ENCODE assay signal across 3 cellular contexts in the genomic region with DNA sequence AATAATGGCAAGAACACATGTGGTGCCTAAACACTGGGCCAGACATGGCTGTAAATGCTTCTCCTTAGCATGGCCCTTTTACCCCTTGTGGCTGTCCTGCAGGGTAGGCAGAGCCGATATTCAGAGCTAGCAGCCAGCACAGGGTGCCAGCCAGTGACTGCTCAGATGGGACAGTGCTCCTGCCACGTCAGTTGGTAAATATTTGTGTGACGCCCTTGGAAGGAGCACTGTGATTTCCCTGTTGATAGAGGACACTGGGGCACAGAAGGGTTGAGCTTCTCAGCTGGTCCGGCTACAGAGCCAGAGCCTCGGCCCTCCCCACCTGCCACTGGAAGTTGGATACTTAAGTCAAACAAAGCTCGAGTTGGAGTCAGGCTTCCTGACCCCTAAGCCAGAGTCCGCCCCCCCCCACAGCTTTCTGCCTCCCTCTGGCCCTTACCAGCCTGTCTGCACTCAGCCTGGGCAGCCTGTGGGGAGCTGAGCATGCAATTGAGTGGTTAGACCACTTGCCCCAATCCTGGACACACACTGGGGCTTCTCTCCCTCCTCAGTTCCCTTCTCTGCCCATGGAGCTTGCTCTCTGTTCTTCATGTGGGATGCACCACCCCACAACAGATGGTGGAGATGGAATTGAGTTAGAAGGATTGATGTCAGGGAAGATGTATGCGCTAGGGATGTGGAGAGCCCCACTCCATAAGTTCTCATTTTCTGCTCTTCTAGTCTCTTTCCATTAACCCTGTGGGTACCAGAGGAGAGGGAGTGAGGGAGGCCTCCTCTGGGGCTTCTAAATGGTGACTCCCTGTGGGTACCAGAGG.
TF ChIP-seq lines count a peak whose summit lies in the region.

No MANE protein-coding gene starts in this region.

TF ChIP-seq in SK-N-SH treated with all-trans-retinoic acid at 6 μM for 48 hours, 23 proteins besides CTCF, POLR2A, EP300 and RAD21:
- TF ChIP-seq PPARA (CRISPR knock-in tag; IDR thresholded peaks at IDR 0.05; ENCODE audit: borderline replicate concordance) (no peak), ZC3H10 (CRISPR knock-in tag; IDR thresholded peaks at IDR 0.05) (no peak), ZNF8 (CRISPR knock-in tag; IDR thresholded peaks at IDR 0.05) (no peak), ZFP30 (CRISPR knock-in tag; IDR thresholded peaks at IDR 0.05) (no peak), ESRRG (CRISPR knock-in tag; IDR thresholded peaks at IDR 0.05) (no peak), RARB (CRISPR knock-in tag; IDR thresholded peaks at IDR 0.05) (no peak), BACH2 (CRISPR knock-in tag; IDR thresholded peaks at IDR 0.05; ENCODE audit: borderline replicate concordance) (no peak), GLIS3 (CRISPR knock-in tag; IDR thresholded peaks at IDR 0.05) (no peak), ISL1 (CRISPR knock-in tag; IDR thresholded peaks at IDR 0.05) (no peak), ARNTL (CRISPR knock-in tag; IDR thresholded peaks at IDR 0.05; ENCODE audit: borderline replicate concordance, low read depth) (no peak), ZFP3 (CRISPR knock-in tag; IDR thresholded peaks at IDR 0.05) (no peak), OSR1 (CRISPR knock-in tag; IDR thresholded peaks at IDR 0.05) (no peak), TCF4 (CRISPR knock-in tag; IDR thresholded peaks at IDR 0.05; ENCODE audit: borderline replicate concordance) (no peak)

TF ChIP-seq in SK-N-SH, 30 proteins besides CTCF, POLR2A, EP300 and RAD21:
- TF ChIP-seq JUND (IDR thresholded peaks at IDR 0.05), result no peak
- TF ChIP-seq, protein P1, sequence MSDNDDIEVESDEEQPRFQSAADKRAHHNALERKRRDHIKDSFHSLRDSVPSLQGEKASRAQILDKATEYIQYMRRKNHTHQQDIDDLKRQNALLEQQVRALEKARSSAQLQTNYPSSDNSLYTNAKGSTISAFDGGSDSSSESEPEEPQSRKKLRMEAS (IDR thresholded peaks at IDR 0.05; ENCODE audit: low read depth), result no peak
- no peak for TF ChIP-seq EZH2phosphoT487 (IDR thresholded peaks at IDR 0.05; ENCODE audit: borderline replicate concordance, low read depth)
- no peak for TF ChIP-seq CHD2 (IDR thresholded peaks at IDR 0.05; ENCODE audit: low read length, partially characterized antibody)
- TF ChIP-seq GABPA (IDR thresholded peaks at IDR 0.05; ENCODE audit: low read depth), result no peak
- no peak for TF ChIP-seq MEF2A (IDR thresholded peaks at IDR 0.05; ENCODE audit: borderline replicate concordance, low read depth)
- TF ChIP-seq FOSL2 (IDR thresholded peaks at IDR 0.05; ENCODE audit: borderline replicate concordance, low read depth), result no peak
- TF ChIP-seq FOXM1 (IDR thresholded peaks at IDR 0.05; ENCODE audit: low read depth), result no peak
- TF ChIP-seq, protein P2, sequence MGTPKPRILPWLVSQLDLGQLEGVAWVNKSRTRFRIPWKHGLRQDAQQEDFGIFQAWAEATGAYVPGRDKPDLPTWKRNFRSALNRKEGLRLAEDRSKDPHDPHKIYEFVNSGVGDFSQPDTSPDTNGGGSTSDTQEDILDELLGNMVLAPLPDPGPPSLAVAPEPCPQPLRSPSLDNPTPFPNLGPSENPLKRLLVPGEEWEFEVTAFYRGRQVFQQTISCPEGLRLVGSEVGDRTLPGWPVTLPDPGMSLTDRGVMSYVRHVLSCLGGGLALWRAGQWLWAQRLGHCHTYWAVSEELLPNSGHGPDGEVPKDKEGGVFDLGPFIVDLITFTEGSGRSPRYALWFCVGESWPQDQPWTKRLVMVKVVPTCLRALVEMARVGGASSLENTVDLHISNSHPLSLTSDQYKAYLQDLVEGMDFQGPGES (IDR thresholded peaks at IDR 0.05; ENCODE audit: low read depth, low read length), result no peak
- no peak for TF ChIP-seq NFIC (IDR thresholded peaks at IDR 0.05; ENCODE audit: borderline replicate concordance)
- no peak for TF ChIP-seq FOXJ3 (CRISPR knock-in tag; IDR thresholded peaks at IDR 0.05)
- TF ChIP-seq NRF1 (IDR thresholded peaks at IDR 0.05; ENCODE audit: low read depth, low read length), result no peak
- TF ChIP-seq, protein P3, sequence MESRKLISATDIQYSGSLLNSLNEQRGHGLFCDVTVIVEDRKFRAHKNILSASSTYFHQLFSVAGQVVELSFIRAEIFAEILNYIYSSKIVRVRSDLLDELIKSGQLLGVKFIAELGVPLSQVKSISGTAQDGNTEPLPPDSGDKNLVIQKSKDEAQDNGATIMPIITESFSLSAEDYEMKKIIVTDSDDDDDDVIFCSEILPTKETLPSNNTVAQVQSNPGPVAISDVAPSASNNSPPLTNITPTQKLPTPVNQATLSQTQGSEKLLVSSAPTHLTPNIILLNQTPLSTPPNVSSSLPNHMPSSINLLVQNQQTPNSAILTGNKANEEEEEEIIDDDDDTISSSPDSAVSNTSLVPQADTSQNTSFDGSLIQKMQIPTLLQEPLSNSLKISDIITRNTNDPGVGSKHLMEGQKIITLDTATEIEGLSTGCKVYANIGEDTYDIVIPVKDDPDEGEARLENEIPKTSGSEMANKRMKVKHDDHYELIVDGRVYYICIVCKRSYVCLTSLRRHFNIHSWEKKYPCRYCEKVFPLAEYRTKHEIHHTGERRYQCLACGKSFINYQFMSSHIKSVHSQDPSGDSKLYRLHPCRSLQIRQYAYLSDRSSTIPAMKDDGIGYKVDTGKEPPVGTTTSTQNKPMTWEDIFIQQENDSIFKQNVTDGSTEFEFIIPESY (IDR thresholded peaks at IDR 0.05; ENCODE audit: borderline replicate concordance, low read depth), result no peak
- TF ChIP-seq RXRA (IDR thresholded peaks at IDR 0.05; ENCODE audit: borderline replicate concordance, low read depth), result no peak
- no peak for TF ChIP-seq RCOR1 (IDR thresholded peaks at IDR 0.05; ENCODE audit: low read length)
- no peak for TF ChIP-seq TAF1 (IDR thresholded peaks at IDR 0.05; ENCODE audit: borderline replicate concordance, low read depth, low read length)

TF ChIP-seq in H1, 55 proteins besides CTCF, POLR2A, EP300 and RAD21:
- TF ChIP-seq CTBP2 (IDR thresholded peaks at IDR 0.05; ENCODE audit: borderline replicate concordance, insufficient read depth, insufficient read length, low read length) (no peak), RXRA (IDR thresholded peaks at IDR 0.05; ENCODE audit: insufficient read depth, low read depth, low read length) (no peak), NANOG (IDR thresholded peaks at IDR 0.05; ENCODE audit: insufficient read depth, low read depth, low read length, poor library complexity, severe bottlenecking) (no peak), CREB1 (IDR thresholded peaks at IDR 0.05) (no peak), KDM4A (IDR thresholded peaks at IDR 0.05; ENCODE audit: low read depth, low read length, severe bottlenecking) (no peak)
